In genomic region chr19:10432736-10433130, GRCh38 we compare ENCODE assay signal across 10 cellular contexts. TPM values are rescaled to one million over a fixed set of nuclear protein-coding genes. Genes with fewer than 3 reads are reported as not detected.
DNase-seq lines count a peak whose midpoint lies in the region; ATAC-seq, FAIRE-seq and TF ChIP-seq lines count a peak whose summit lies in the region.
"Had no signal": no experiment of that assay in that cellular context is flagged by ENCODE, and none has a peak within 500 bp of the region (broad histone marks: within the 10 kb centered on the region; RNA-seq: fewer than 3 reads in every experiment).

No MANE protein-coding gene starts in this region.

- H4K20me1 ChIP-seq in SK-N-SH (ENCODE audit: insufficient read depth): no peaks in the 10 kb centered on the region

- no peaks in the 10 kb centered on the region; the same call in 1 of the 2 replicates for H3K79me2 ChIP-seq in SK-N-SH (ENCODE audit: insufficient read depth)

- peak overlapping the region; percentile 91 for H3K27ac Mint-ChIP-seq in T-helper 17 cell
- no peak overlapping the region for H3K27ac Mint-ChIP-seq in glutamatergic neuron (ENCODE audit: unreplicated experiment)

- peaks cover 5 to 7% of the 10 kb centered on the region in 2 experiments; a peak in 2 of 4 replicates for H3K4me1 ChIP-seq in SK-N-SH (ENCODE audit: control insufficient read depth in 1 of 2, insufficient read depth in 2 of 2, low read depth in 1 of 2, low read length in 1 of 2)

- DNase-seq in SK-N-SH (no peak), T-helper 17 cell (no peak), fibroblast of the aortic adventitia (ENCODE audit: low read depth) (no peak), glutamatergic neuron (no peak), H54 (ENCODE audit: insufficient read length, low spot score) (no peak)

- no peak for TF ChIP-seq POLR2A in H54 (IDR thresholded peaks at IDR 0.05; ENCODE audit: low read depth, low read length)

- TF ChIP-seq EP300 in SK-N-SH (IDR thresholded peaks at IDR 0.05; ENCODE audit: borderline replicate concordance in 1 of 2, low read depth in 1 of 2, low read length in 1 of 2): no peak

- H3K9me3 Mint-ChIP-seq in glutamatergic neuron (ENCODE audit: unreplicated experiment): peaks cover 7% of the 10 kb centered on the region

- no peak for TF ChIP-seq RAD21 in SK-N-SH (IDR thresholded peaks at IDR 0.05; ENCODE audit: low read length)

- WGBS in SK-N-SH (ENCODE audit: low lambda C conversion rate): 100% methylated on average over 1 of the region's 2 CpGs

- no peak overlapping the region for H2AFZ ChIP-seq in SK-N-SH (ENCODE audit: low read depth)

- no peaks in the 10 kb centered on the region for H3K36me3 ChIP-seq in SK-N-SH (replicated peaks in 1 of 2; ENCODE audit: control insufficient read depth in 1 of 2, insufficient read depth in 2 of 2, low read length in 1 of 2)

- H3K4me1 Mint-ChIP-seq in T-helper 17 cell (peaks cover 42% of the 10 kb centered on the region), glutamatergic neuron (ENCODE audit: low read depth, unreplicated experiment) (no peaks in the 10 kb centered on the region)

- peaks cover 16% of the 10 kb centered on the region for H3F3A ChIP-seq in SK-N-SH (replicated peaks; ENCODE audit: insufficient read depth)

- POLR2A ChIA-PET in SK-N-SH (lab: Yijun Ruan, JAX): no interaction called here

- H3K27me3 ChIP-seq in SK-N-SH (ENCODE audit: insufficient read depth): no peaks in the 10 kb centered on the region

- peak overlapping the region; percentile 84 for H3K4me2 ChIP-seq in SK-N-SH

- CTCF ChIA-PET in SK-N-SH (lab: Yijun Ruan, JAX): interaction anchor here (6.1 to 10.1 kb wide), 2 partner anchors 16 to 28 kb away, joined by 33 to 127 read pairs; partner anchors contain the start of genes CDC37 and PDE4A

- FAIRE-seq in H54 (lab: Jason Lieb, UNC): no peak
- FAIRE-seq: kidney had no signal

- H3K27ac ChIP-seq in SK-N-SH (ENCODE audit: low read depth in 2 of 2, low read length in 1 of 2) (no peak overlapping the region), skin epidermis (peak overlapping the region in 13 of 21 experiments; percentile 62 to 85 (median 76))
- H3K27ac ChIP-seq: 22Rv1 had no signal

- H3K9me3 ChIP-seq in SK-N-SH (no peaks in the 10 kb centered on the region), T-helper 17 cell (ENCODE audit: control insufficient read depth, low read length, poor library complexity, severe bottlenecking) (no peaks in the 10 kb centered on the region)

- peaks cover 2% of the 10 kb centered on the region for H3K36me3 Mint-ChIP-seq in T-helper 17 cell (ENCODE audit: low read depth)
- no peaks in the 10 kb centered on the region for H3K36me3 Mint-ChIP-seq in glutamatergic neuron (ENCODE audit: unreplicated experiment)

- no peak overlapping the region for H3K9ac ChIP-seq in SK-N-SH

- ATAC-seq in SK-N-SH treated with all-trans-retinoic acid at 6 μM for 48 hours: no peak
- ATAC-seq in T-helper 17 cell: no peak
- no peak for ATAC-seq in HG03378 (IDR thresholded peaks at IDR 0.05; ENCODE audit: unreplicated experiment)

- H3K27me3 Mint-ChIP-seq in T-helper 17 cell (peaks cover 7% of the 10 kb centered on the region), glutamatergic neuron (ENCODE audit: unreplicated experiment) (peaks cover 25% of the 10 kb centered on the region)

- no peaks in the 10 kb centered on the region for H3K9me2 ChIP-seq in SK-N-SH

- peak overlapping the region; percentile 82 for H3K4me3 Mint-ChIP-seq in T-helper 17 cell
- no peak overlapping the region for H3K4me3 Mint-ChIP-seq in glutamatergic neuron (ENCODE audit: unreplicated experiment)

- 0 out of 4 replicates have a peak overlapping the region, but pooled peaks of 1 of the 2 experiments have one; percentile 33 for H3K4me3 ChIP-seq in SK-N-SH (ENCODE audit: low read depth in 2 of 2, low read length in 1 of 2)
- H3K4me3 ChIP-seq in fibroblast of the aortic adventitia (ENCODE audit: low read depth, low read length): peak overlapping the region; percentile 76
- peak overlapping the region in 6 of 7 experiments; percentile 35 to 51 (median 47) for H3K4me3 ChIP-seq in skin epidermis

- TF ChIP-seq CTCF in SK-N-SH (IDR thresholded peaks at IDR 0.05) (no peak), fibroblast of the aortic adventitia (IDR thresholded peaks at IDR 0.05; ENCODE audit: insufficient read depth, low read length) (no peak), glutamatergic neuron (IDR thresholded peaks at IDR 0.05; ENCODE audit: partially characterized antibody, unreplicated experiment) (no peak)

TF ChIP-seq in SK-N-SH, 30 proteins besides CTCF, POLR2A, EP300 and RAD21 (continues in another document):
- no peak for TF ChIP-seq REST (IDR thresholded peaks at IDR 0.05; ENCODE audit: low read depth, low read length)

TF ChIP-seq in SK-N-SH treated with all-trans-retinoic acid at 6 μM for 48 hours, 23 proteins besides CTCF, POLR2A, EP300 and RAD21:
- TF ChIP-seq BACH2 (CRISPR knock-in tag; IDR thresholded peaks at IDR 0.05; ENCODE audit: borderline replicate concordance) (no peak), TSHZ2 (CRISPR knock-in tag; IDR thresholded peaks at IDR 0.05) (no peak), ARNTL (CRISPR knock-in tag; IDR thresholded peaks at IDR 0.05; ENCODE audit: borderline replicate concordance, low read depth) (no peak), PATZ1 (CRISPR knock-in tag; IDR thresholded peaks at IDR 0.05; ENCODE audit: borderline replicate concordance) (no peak)

RNA-seq across cellular contexts. Expression of gene PDE4A, which starts 12.4 kb away (rescaled TPM):
- 2.3 and 2.9 TPM in 2 replicates for polyA plus RNA-seq in SK-N-SH (2012; rRNA removed)
- polyA plus RNA-seq in SK-N-SH (2012; cell fraction: cytosol; rRNA removed): 2.0 and 2.8 TPM in 2 replicates
- polyA plus RNA-seq in SK-N-SH (2012; cell fraction: nucleus; rRNA removed): 5.6 and 6.7 TPM in 2 replicates
- total RNA-seq in T-helper 17 cell (1 to 10 TPM; 5.7 to 9.5 TPM), fibroblast of the aortic adventitia (ENCODE audit: low replicate concordance) (1.8 and 7.0 TPM in 2 replicates), glutamatergic neuron (ENCODE audit: unreplicated experiment) (5.7 TPM)

RNA-seq across cellular contexts. Expression of gene CDC37, which starts 29.4 kb away (rescaled TPM):
- 1,026 and 1,054 TPM in 2 replicates for polyA plus RNA-seq in SK-N-SH (2012; rRNA removed)
- polyA plus RNA-seq in SK-N-SH (2012; cell fraction: cytosol; rRNA removed): 593 and 675 TPM in 2 replicates
- polyA plus RNA-seq in SK-N-SH (2012; cell fraction: nucleus; rRNA removed): 2,817 and 3,252 TPM in 2 replicates
- total RNA-seq in T-helper 17 cell (100 to 1,000 TPM; 198 to 207 TPM), fibroblast of the aortic adventitia (ENCODE audit: low replicate concordance) (60.5 and 151 TPM in 2 replicates), glutamatergic neuron (ENCODE audit: unreplicated experiment) (128 TPM)

RNA-seq across cellular contexts. Expression of gene TYK2, which starts 52.4 kb away (rescaled TPM):
- polyA plus RNA-seq in SK-N-SH (2012; rRNA removed): 34.8 and 44.6 TPM in 2 replicates
- polyA plus RNA-seq in SK-N-SH (2012; cell fraction: cytosol; rRNA removed): 11.9 and 17.2 TPM in 2 replicates
- polyA plus RNA-seq in SK-N-SH (2012; cell fraction: nucleus; rRNA removed): 343 and 417 TPM in 2 replicates
- total RNA-seq in T-helper 17 cell (100 to 1,000 TPM; 241 to 267 TPM), fibroblast of the aortic adventitia (ENCODE audit: low replicate concordance) (25.7 and 51.5 TPM in 2 replicates), glutamatergic neuron (ENCODE audit: unreplicated experiment) (90.4 TPM)

Comparison
In these comparisons a context has a peak if more than half of its experiments do, and no peak if none do; other contexts are left out.
1. H3K27ac ChIP-seq: peak in skin epidermis (13 of 21); none in SK-N-SH (0 of 2).